ENCODE assay signal across 8 cellular contexts in genomic region chr1:14915356-14916054, GRCh38.
A peak's percentile ranks its signal among the peaks of the same experiment; 100 is the strongest.
DNase-seq lines count a peak whose midpoint lies in the region; ATAC-seq and TF ChIP-seq lines count a peak whose summit lies in the region.

No MANE protein-coding gene starts in this region.

- H3F3A ChIP-seq in DOHH2 (ENCODE audit: control insufficient read depth, insufficient read depth) = no peaks in the 10 kb centered on the region
- H3F3A ChIP-seq in SU-DHL-6 (ENCODE audit: insufficient read depth) = no peaks in the 10 kb centered on the region

- no peak overlapping the region for H2AFZ ChIP-seq in SU-DHL-6 (ENCODE audit: low read depth, low read length, severe bottlenecking)

- peak in 1 of 2 experiments; percentile 23 for DNase-seq in HL-60 (ENCODE audit: low read depth in 1 of 2, low spot score in 1 of 2)
- DNase-seq in brain microvascular endothelial cell = no peak
- no peak for DNase-seq in left lobe of liver (ENCODE audit: low spot score)
- peak; percentile 5 to 9 for DNase-seq in stimulated activated CD8-positive, alpha-beta memory T cell treated with anti-CD3 and anti-CD28 coated beads, Interleukin-4, amount 100 ng/mL, for 1 hour (ENCODE audit: low read depth in 2 of 2, low spot score in 1 of 2)
- DNase-seq in epidermal melanocyte (ENCODE audit: insufficient read length, low spot score) = no peak

- peaks cover 12% of the 10 kb centered on the region for H3K4me1 ChIP-seq in DOHH2 (ENCODE audit: control insufficient read depth, low read length)

- H4K20me1 ChIP-seq in DOHH2 (ENCODE audit: control insufficient read depth, insufficient read depth, low read depth, low read length) (no peaks in the 10 kb centered on the region), SU-DHL-6 (ENCODE audit: low read depth, low read length) (no peaks in the 10 kb centered on the region)

- TF ChIP-seq CTCF in DOHH2 (IDR thresholded peaks at IDR 0.05; ENCODE audit: low read depth, low read length, poor library complexity, severe bottlenecking) (peak; percentile 91), HL-60 (IDR thresholded peaks at IDR 0.05; ENCODE audit: insufficient read depth, low read length) (peak; percentile 68), SU-DHL-6 (IDR thresholded peaks at IDR 0.05; ENCODE audit: insufficient read depth, low read length, poor library complexity, severe bottlenecking) (peak; percentile 67), brain microvascular endothelial cell (IDR thresholded peaks at IDR 0.05; ENCODE audit: low read depth, low read length, missing control alignments) (peak; percentile 96)

- H3K27ac ChIP-seq in DOHH2 (ENCODE audit: low read depth, low read length) (no peak overlapping the region), HL-60 (replicated peaks) (no peak overlapping the region), SU-DHL-6 (ENCODE audit: low read depth, low read length) (no peak overlapping the region), brain microvascular endothelial cell (no peak overlapping the region)

- H3K79me2 ChIP-seq in DOHH2 (ENCODE audit: control insufficient read depth, low read length) (no peaks in the 10 kb centered on the region), SU-DHL-6 (ENCODE audit: insufficient read depth, low read length) (no peaks in the 10 kb centered on the region)

- H3K9me3 ChIP-seq in DOHH2 (ENCODE audit: control insufficient read depth, insufficient read depth, low read length) = no peaks in the 10 kb centered on the region
- no peaks in the 10 kb centered on the region for H3K9me3 ChIP-seq in SU-DHL-6 (ENCODE audit: insufficient read depth, low read length)

- H3K27me3 ChIP-seq in DOHH2 (ENCODE audit: control insufficient read depth, low read length) (no peaks in the 10 kb centered on the region), HL-60 (ENCODE audit: insufficient read depth, poor library complexity, severe bottlenecking) (no peaks in the 10 kb centered on the region), SU-DHL-6 (ENCODE audit: low read length) (no peaks in the 10 kb centered on the region), brain microvascular endothelial cell (replicated peaks) (no peaks in the 10 kb centered on the region)

- peak; percentile 85 for ATAC-seq in left lobe of liver
- ATAC-seq in GM18870 (IDR thresholded peaks at IDR 0.05; ENCODE audit: unreplicated experiment) = no peak

- no peak overlapping the region for H3K9ac ChIP-seq in SU-DHL-6 (ENCODE audit: low read length)

- in situ Hi-C loops in brain microvascular endothelial cell (cut with HindIII; ENCODE audit: low pct_ligation_motif_present, low sequenced_read_pairs) = no loop called here

- no peaks in the 10 kb centered on the region for H3K36me3 ChIP-seq in DOHH2 (ENCODE audit: control insufficient read depth, low read length)
- H3K36me3 ChIP-seq in SU-DHL-6 (ENCODE audit: low read length) = no peaks in the 10 kb centered on the region
- H3K36me3 ChIP-seq in brain microvascular endothelial cell (replicated peaks) = no peaks in the 10 kb centered on the region

- H3K4me2 ChIP-seq in DOHH2 (ENCODE audit: low read length) = no peak overlapping the region
- H3K4me2 ChIP-seq in SU-DHL-6 (ENCODE audit: low read depth, low read length, poor library complexity, severe bottlenecking) = no peak overlapping the region

- no peak overlapping the region for H3K4me3 ChIP-seq in DOHH2 (ENCODE audit: low read length)
- H3K4me3 ChIP-seq in HL-60 (replicated peaks; ENCODE audit: insufficient read depth, low read length) = no peak overlapping the region
- H3K4me3 ChIP-seq in SU-DHL-6 (ENCODE audit: insufficient read depth, low read length, poor library complexity, severe bottlenecking) = no peak overlapping the region
- no peak overlapping the region for H3K4me3 ChIP-seq in brain microvascular endothelial cell (ENCODE audit: low read depth, low read length)

- H3K9me2 ChIP-seq in DOHH2 (replicated peaks; ENCODE audit: control insufficient read depth, low read length) = no peaks in the 10 kb centered on the region
- no peaks in the 10 kb centered on the region for H3K9me2 ChIP-seq in SU-DHL-6 (replicated peaks; ENCODE audit: insufficient read depth, low read length)

Comparison
In these comparisons a context has a peak if more than half of its experiments do, and no peak if none do; other contexts are left out.
1. DNase-seq: peak in stimulated activated CD8-positive, alpha-beta memory T cell treated with anti-CD3 and anti-CD28 coated beads, Interleukin-4, amount 100 ng/mL, for 1 hour (2 of 2); none in brain microvascular endothelial cell (single experiment), left lobe of liver (single experiment) and epidermal melanocyte (single experiment).
2. Peak in every context shown above with its lines, with median percentiles within 50 percentile points of each other: CTCF ChIP-seq.